1 cellular context compared by ENCODE assay signal in genomic region chr4:163171590-163171989, GRCh38.
TF ChIP-seq lines count a peak whose summit lies in the region.

No MANE protein-coding gene starts in this region.

TF ChIP-seq in GM23338, 12 proteins besides CTCF, POLR2A, EP300 and RAD21 (continued from another document):
- TF ChIP-seq ZNF462 (CRISPR knock-in tag; IDR thresholded peaks at IDR 0.05), result no peak
- TF ChIP-seq REST (IDR thresholded peaks at IDR 0.05; ENCODE audit: unreplicated experiment), result no peak
- TF ChIP-seq EZH2 (IDR thresholded peaks at IDR 0.05; ENCODE audit: low read depth, unreplicated experiment), result no peak
- no peak for TF ChIP-seq JUNB (IDR thresholded peaks at IDR 0.05; ENCODE audit: unreplicated experiment)
- TF ChIP-seq CREB1 (CRISPR knock-in tag; IDR thresholded peaks at IDR 0.05; ENCODE audit: low read depth), result no peak
- no peak for TF ChIP-seq NANOG (IDR thresholded peaks at IDR 0.05; ENCODE audit: borderline replicate concordance)
